Comparison of ENCODE assay signal across 8 cellular contexts in genomic region chr2:9655441-9656269, GRCh38. TPM values are rescaled to one million over a fixed set of nuclear protein-coding genes. Genes with fewer than 3 reads are reported as not detected.
A peak's percentile ranks its signal among the peaks of the same experiment; 100 is the strongest.
DNase-seq lines count a peak whose midpoint lies in the region; ATAC-seq and TF ChIP-seq lines count a peak whose summit lies in the region.

No MANE protein-coding gene starts in this region.

- DNase-seq in GM13976 (ENCODE audit: low spot score), result peak; percentile 55
- DNase-seq in stimulated activated CD4-positive, alpha-beta T cell treated with anti-CD3 and anti-CD28 coated beads, Interleukin-1b, Interleukin-23, amount 100 ng/mL, for 24 hours (ENCODE audit: low read depth in 4 of 4, low spot score in 1 of 4), result peak; percentile 11 to 62 (median 38)
- no peak for DNase-seq in anterior cingulate cortex (lab: John Stamatoyannopoulos, UW)
- DNase-seq in naive thymus-derived CD8-positive, alpha-beta T cell, result no peak

- TF ChIP-seq CTCF in GM13976 (IDR thresholded peaks at IDR 0.05; ENCODE audit: borderline replicate concordance, control extremely low read depth, extremely low read depth, insufficient read depth, missing control alignments), result no peak

- POLR2A ChIA-PET in naive thymus-derived CD8-positive, alpha-beta T cell (lab: Charles Lee), result no interaction called here

- H3K4me1 Mint-ChIP-seq in activated T-helper 17 cell treated with anti-CD3 and anti-CD28 coated beads, Interleukin-2, amount 50 U/mL, for 72 hours, result peaks cover 30% of the 10 kb centered on the region
- H3K4me1 Mint-ChIP-seq in naive thymus-derived CD8-positive, alpha-beta T cell, result peaks cover 0 to 22% (median 4%) of the 10 kb centered on the region in 4 donors

- peaks cover 4% of the 10 kb centered on the region for H3K27me3 Mint-ChIP-seq in activated T-helper 17 cell treated with anti-CD3 and anti-CD28 coated beads, Interleukin-2, amount 50 U/mL, for 72 hours
- peaks cover 0 to 8% (median 0%) of the 10 kb centered on the region in 5 donors for H3K27me3 Mint-ChIP-seq in naive thymus-derived CD8-positive, alpha-beta T cell

- H3K9me3 Mint-ChIP-seq in activated T-helper 17 cell treated with anti-CD3 and anti-CD28 coated beads, Interleukin-2, amount 50 U/mL, for 72 hours, result peaks cover 7% of the 10 kb centered on the region
- H3K9me3 Mint-ChIP-seq in naive thymus-derived CD8-positive, alpha-beta T cell, result no peaks in the 10 kb centered on the region

- peak overlapping the region; percentile 96 for H3K27ac Mint-ChIP-seq in activated T-helper 17 cell treated with anti-CD3 and anti-CD28 coated beads, Interleukin-2, amount 50 U/mL, for 72 hours
- H3K27ac Mint-ChIP-seq in naive thymus-derived CD8-positive, alpha-beta T cell, result peak overlapping the region in 3 of 10 donors; percentile 57 to 89 (median 80)

- in situ Hi-C loops in GM13976 (cut with MboI; ENCODE audit: low sequenced_read_pairs, unreplicated experiment), result no loop called here

- peaks cover 13% of the 10 kb centered on the region for H3K36me3 Mint-ChIP-seq in activated T-helper 17 cell treated with anti-CD3 and anti-CD28 coated beads, Interleukin-2, amount 50 U/mL, for 72 hours (ENCODE audit: low read depth)
- no peaks in the 10 kb centered on the region for H3K36me3 Mint-ChIP-seq in naive thymus-derived CD8-positive, alpha-beta T cell

- ATAC-seq in HG03432 (IDR thresholded peaks at IDR 0.05; ENCODE audit: unreplicated experiment) (peak; percentile 58), GM18909 (IDR thresholded peaks at IDR 0.05; ENCODE audit: poor library complexity, unreplicated experiment) (no peak), HG03097 (IDR thresholded peaks at IDR 0.05; ENCODE audit: low FRiP score, unreplicated experiment) (no peak)
- ATAC-seq in activated T-helper 17 cell treated with anti-CD3 and anti-CD28 coated beads, Interleukin-2, amount 50 U/mL, for 72 hours (replicated peaks), result peak; percentile 74
- no peak for ATAC-seq in naive thymus-derived CD8-positive, alpha-beta T cell

- peak overlapping the region; percentile 75 for H3K4me3 Mint-ChIP-seq in activated T-helper 17 cell treated with anti-CD3 and anti-CD28 coated beads, Interleukin-2, amount 50 U/mL, for 72 hours
- peak overlapping the region in 3 of 10 donors; percentile 3 to 70 (median 28) for H3K4me3 Mint-ChIP-seq in naive thymus-derived CD8-positive, alpha-beta T cell

RNA-seq across cellular contexts. Expression of gene YWHAQ, which starts 24.9 kb away (rescaled TPM):
- 100 to 1,000 TPM; 283 TPM for total RNA-seq in activated T-helper 17 cell treated with anti-CD3 and anti-CD28 coated beads, Interleukin-2, amount 50 U/mL, for 72 hours
- 100 to 1,000 TPM in 1 of 2 experiments, 10 to 100 TPM in 1; 99.2 to 113 TPM for total RNA-seq in naive thymus-derived CD8-positive, alpha-beta T cell
- polyA plus RNA-seq in naive thymus-derived CD8-positive, alpha-beta T cell, result 100 to 1,000 TPM; 195 to 348 (median 236) TPM

Comparison
In these comparisons a context has a peak if more than half of its experiments do, and no peak if none do; other contexts are left out.
1. DNase-seq: peak in GM13976 (single experiment) and stimulated activated CD4-positive, alpha-beta T cell treated with anti-CD3 and anti-CD28 coated beads, Interleukin-1b, Interleukin-23, amount 100 ng/mL, for 24 hours (4 of 4); none in anterior cingulate cortex (0 of 58) and naive thymus-derived CD8-positive, alpha-beta T cell (0 of 10).
2. ATAC-seq: peak in HG03432 (single experiment) and activated T-helper 17 cell treated with anti-CD3 and anti-CD28 coated beads, Interleukin-2, amount 50 U/mL, for 72 hours (single experiment); none in GM18909 (single experiment), naive thymus-derived CD8-positive, alpha-beta T cell (0 of 2) and HG03097 (single experiment).